In the genomic region with DNA sequence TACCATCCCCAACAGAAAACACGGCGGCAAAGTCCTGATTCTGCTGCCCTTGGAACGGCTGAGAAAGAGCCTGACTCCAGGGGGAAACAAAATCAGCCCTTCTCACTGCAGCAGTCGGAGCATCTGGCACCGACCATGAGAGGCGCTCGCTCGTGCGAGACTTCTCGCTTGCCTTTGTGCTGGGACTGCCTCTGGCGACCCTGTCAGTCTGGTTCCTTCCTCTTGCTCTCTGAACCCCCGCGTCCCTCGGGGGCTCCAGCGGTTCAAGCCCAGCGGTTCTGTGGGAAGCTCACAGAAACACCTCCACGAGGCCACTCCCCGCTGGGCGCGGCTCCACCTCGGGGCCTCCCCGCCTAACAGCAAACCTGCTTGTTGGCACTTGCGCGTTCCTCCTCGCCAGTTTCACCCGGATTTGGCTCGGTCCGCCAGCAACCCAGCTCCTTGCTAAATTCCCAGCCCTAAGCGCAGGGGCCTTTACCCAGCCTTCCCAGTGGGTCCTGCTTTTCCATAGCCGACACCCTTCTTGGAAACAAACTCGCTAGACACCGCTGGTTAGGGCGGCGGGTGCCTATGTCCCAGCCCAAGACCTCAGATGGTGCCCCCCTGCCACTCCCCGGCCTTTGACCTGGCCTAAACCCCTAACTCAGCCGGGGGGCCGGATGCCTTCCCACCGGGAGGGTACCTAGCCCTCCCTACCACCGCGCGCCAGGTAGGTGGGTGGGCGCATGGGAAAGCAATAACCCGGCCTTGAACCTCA, we compare ENCODE assay signal across 8 cellular contexts. TPM values are rescaled to one million over a fixed set of nuclear protein-coding genes. Genes with fewer than 3 reads are reported as not detected.
DNase-seq lines count a peak whose midpoint lies in the region; ATAC-seq and TF ChIP-seq lines count a peak whose summit lies in the region.

No MANE protein-coding gene starts in this region.

- H3K27ac ChIP-seq in HCT116 (ENCODE audit: low read depth, low read length) (peak overlapping the region; percentile 77), dorsolateral prefrontal cortex (peak overlapping the region in 57 of 59 donors; percentile 11 to 94 (median 78)), liver (ENCODE audit: low read depth in 1 of 2, low read length in 2 of 2) (peak overlapping the region; percentile 91 to 96), testis (peak overlapping the region; percentile 53 to 66)

- H3K9ac ChIP-seq in HCT116 (ENCODE audit: low read length) (peak overlapping the region; percentile 94), liver (ENCODE audit: low read depth in 1 of 2, low read length in 2 of 2) (peak overlapping the region; percentile 69 to 85)

- H4K20me1 ChIP-seq in HCT116 (ENCODE audit: insufficient read depth): peaks cover 6% of the 10 kb centered on the region; the same call in 1 of the 2 replicates

- H3K79me2 ChIP-seq in HCT116 (ENCODE audit: insufficient read depth, low read length): peaks cover 72% of the 10 kb centered on the region

- CTCF ChIA-PET in HCT116 (lab: Charles Lee): no interaction called here

- 2% methylated on average over 43 of the region's 43 CpGs for WGBS in liver
- WGBS in testis, 2 donors: 0 to 2% methylated on average over 15 to 40 of the region's 43 CpGs

- TF ChIP-seq POLR2A in HCT116 (IDR thresholded peaks at IDR 0.05; ENCODE audit: borderline replicate concordance, extremely low read depth, insufficient read depth, insufficient read length) (no peak), testis (IDR thresholded peaks at IDR 0.05) (no peak)

- no peak overlapping the region for H2AFZ ChIP-seq in HCT116 (ENCODE audit: low read depth, low read length, poor library complexity, severe bottlenecking)

- intact Hi-C loops in HCT116 (cut with micrococcal nuclease): loop anchor here (5.0 to 10.0 kb wide), 4 partner anchors 117 to 752 kb away; no protein-coding TSS in a partner anchor
- intact Hi-C loops in dorsolateral prefrontal cortex (cut with DNase I): loop anchor here (5.0 kb wide), 3 partner anchors 683 to 888 kb away; no protein-coding TSS in a partner anchor
- intact Hi-C loops in testis (cut with DNase I; ENCODE audit: low total_unique reads): loop anchor here (10.0 kb wide), 1 partner anchor 680 kb away; no protein-coding TSS in a partner anchor

- H3K9me3 ChIP-seq in HCT116 (ENCODE audit: control insufficient read depth in 1 of 2, insufficient read depth in 1 of 2, low read depth in 1 of 2, low read length in 2 of 2) (no peaks in the 10 kb centered on the region), liver (ENCODE audit: control insufficient read depth in 4 of 4, low read length in 3 of 4) (no peaks in the 10 kb centered on the region), testis (no peaks in the 10 kb centered on the region)

- no peak for TF ChIP-seq RAD21 in HCT116 (IDR thresholded peaks at IDR 0.05; ENCODE audit: low read depth)
- TF ChIP-seq RAD21 in liver (IDR thresholded peaks at IDR 0.05): peak; percentile 3 to 55

- ATAC-seq in HCT116: peak; percentile 52

- TF ChIP-seq CTCF in HCT116 (IDR thresholded peaks at IDR 0.05 in 2 of 3, conservative IDR thresholded peaks at IDR 0.05 in 1 of 3; ENCODE audit: borderline replicate concordance in 1 of 3, insufficient read depth in 1 of 3, low read depth in 2 of 3, low read length in 2 of 3) (no peak), dorsolateral prefrontal cortex (IDR thresholded peaks at IDR 0.05 in 54 of 56, conservative IDR thresholded peaks at IDR 0.05 in 2 of 56; ENCODE audit: low read depth in 1 of 56, partially characterized antibody in 56 of 56) (peak in 20 of 56 donors; percentile 3 to 42 (median 22)), liver (IDR thresholded peaks at IDR 0.05; ENCODE audit: low read depth, low read length, missing input control) (no peak), testis (IDR thresholded peaks at IDR 0.05) (no peak)

- H3K9me2 ChIP-seq in HCT116 (ENCODE audit: insufficient read depth): no peaks in the 10 kb centered on the region

- DNase-seq in DMS 273 treated with DMSO at 0.1 percent for 48 hours (lab: John Stamatoyannopoulos, UW) (peak; percentile 75), HCT116 (ENCODE audit: low read depth, low spot score) (no peak), NCI-H526 (lab: John Stamatoyannopoulos, UW) (peak; percentile 79 to 95), dorsolateral prefrontal cortex (peak in 8 of 10 donors; percentile 16 to 75 (median 64)), testis (peak; percentile 70), epidermal melanocyte (ENCODE audit: insufficient read length, low spot score) (no peak), cerebellar cortex (ENCODE audit: low spot score) (no peak)

- BruUV-seq in HCT116 (replicated peaks; lab: Mats Ljungman, UMichigan): TSS peak; percentile 81

- RAD21 ChIA-PET in HCT116 (lab: Charles Lee; ENCODE audit: low non-redundant PET in 1 of 2, low total read pairs in 2 of 2, uncharacterized antibody in 2 of 2, unreplicated experiment in 2 of 2): no interaction called here

- H3K4me1 ChIP-seq in HCT116 (ENCODE audit: control insufficient read depth in 1 of 2, insufficient read depth in 2 of 2, low read length in 2 of 2) (peaks cover 7 to 54% of the 10 kb centered on the region in 2 experiments), liver (ENCODE audit: control insufficient read depth in 4 of 4, insufficient read depth in 4 of 4, low read length in 3 of 4) (peaks cover 10 to 32% (median 23%) of the 10 kb centered on the region in 4 donors), testis (peaks cover 4% of the 10 kb centered on the region)

- H3K4me2 ChIP-seq in HCT116 (ENCODE audit: low read length): peak overlapping the region; percentile 93

- H3K36me3 ChIP-seq in HCT116 (ENCODE audit: control insufficient read depth in 1 of 2, insufficient read depth in 2 of 2, low read length in 2 of 2): peaks cover 0 to 1% of the 10 kb centered on the region in 2 experiments; a peak in 2 of 4 replicates
- peaks cover 0 to 12% (median 3%) of the 10 kb centered on the region in 4 donors for H3K36me3 ChIP-seq in liver (ENCODE audit: control insufficient read depth in 4 of 4, insufficient read depth in 3 of 4, low read depth in 1 of 4, low read length in 3 of 4)
- H3K36me3 ChIP-seq in testis (ENCODE audit: low read depth, missing control alignments): no peaks in the 10 kb centered on the region

- H3K4me3 ChIP-seq in HCT116 (replicated peaks in 1 of 2; ENCODE audit: low read depth in 1 of 2, low read length in 2 of 2) (peak overlapping the region; percentile 83 to 87), dorsolateral prefrontal cortex (peak overlapping the region; percentile 44 to 90 (median 69)), liver (ENCODE audit: low read depth in 1 of 3, low read length in 3 of 3) (peak overlapping the region; percentile 66 to 85 (median 76)), testis (peak overlapping the region; percentile 66 to 71)

- H3K27me3 ChIP-seq in HCT116 (ENCODE audit: insufficient read depth, low read length) (no peaks in the 10 kb centered on the region), dorsolateral prefrontal cortex (peaks cover 0 to 17% (median 0%) of the 10 kb centered on the region in 45 donors), liver (ENCODE audit: control insufficient read depth in 4 of 4, insufficient read depth in 4 of 4, low read length in 3 of 4) (no peaks in the 10 kb centered on the region), testis (no peaks in the 10 kb centered on the region)

- POLR2A ChIA-PET in HCT116 (lab: Charles Lee): interaction anchor here (0.9 kb wide), 1 partner anchor 9 kb away, joined by 4 read pairs; no protein-coding TSS in a partner anchor

TF ChIP-seq in HCT116, 20 proteins besides CTCF, POLR2A, EP300 and RAD21:
- TF ChIP-seq YY1 (IDR thresholded peaks at IDR 0.05; ENCODE audit: extremely low read depth, insufficient replicate concordance, low read depth, low read length) (peak; percentile 5), EZH2 (IDR thresholded peaks at IDR 0.05) (no peak), EZH2phosphoT487 (IDR thresholded peaks at IDR 0.05; ENCODE audit: borderline replicate concordance) (no peak), ZNF274 (IDR thresholded peaks at IDR 0.05; ENCODE audit: low read depth, low read length) (no peak), POLR2AphosphoS5 (IDR thresholded peaks at IDR 0.05; ENCODE audit: low read depth, low read length) (peak; percentile 85), JUND (IDR thresholded peaks at IDR 0.05) (no peak)

TF ChIP-seq in liver, 16 proteins besides CTCF, POLR2A, EP300 and RAD21:
- no peak for TF ChIP-seq HNF4G (IDR thresholded peaks at IDR 0.05)
- TF ChIP-seq TAF1 (conservative IDR thresholded peaks at IDR 0.05): peak; percentile 56
- TF ChIP-seq HNF4A (conservative IDR thresholded peaks at IDR 0.05): peak in 1 of 2 donors; percentile 10
- TF ChIP-seq GABPA (IDR thresholded peaks at IDR 0.05 in 1 of 2, conservative IDR thresholded peaks at IDR 0.05 in 1 of 2): no peak
- TF ChIP-seq SP1 (IDR thresholded peaks at IDR 0.05): peak; percentile 2
- no peak for TF ChIP-seq YY1 (IDR thresholded peaks at IDR 0.05)
- peak; percentile 7 for TF ChIP-seq NR2F2 (IDR thresholded peaks at IDR 0.05)

RNA-seq across cellular contexts. Expression of gene RND3, which starts 2.2 kb away (rescaled TPM):
- total RNA-seq in HCT116 (2021; ENCODE audit: unreplicated experiment) (15.0 TPM), dorsolateral prefrontal cortex (10 to 100 TPM in 69 of 120 experiments, 1 to 10 TPM in 51; 3.9 to 35.6 (median 10.6) TPM), liver (10 to 100 TPM; 14.8 to 28.1 TPM), testis (10 to 100 TPM in 1 of 2 donors, 1 to 10 TPM in 1; 8.0 to 10.2 TPM)
- 14.6 and 17.8 TPM in 2 replicates for polyA plus RNA-seq in HCT116 (2012)
- polyA plus RNA-seq in liver (10 to 100 TPM; 15.1 to 30.0 TPM), testis (ENCODE audit: insufficient read depth, low read depth, low replicate concordance) (5.0 TPM)

Comparison
In these comparisons a context has a peak if more than half of its experiments do, and no peak if none do; other contexts are left out.
1. DNase-seq: peak in DMS 273 treated with DMSO at 0.1 percent for 48 hours (single experiment), NCI-H526 (2 of 2), dorsolateral prefrontal cortex (8 of 10) and testis (single experiment); none in HCT116 (single experiment), epidermal melanocyte (single experiment) and cerebellar cortex (single experiment).
2. Peak in every context shown above with its lines, with median percentiles within 50 percentile points of each other: H3K27ac ChIP-seq and H3K4me3 ChIP-seq.